8 cellular contexts compared by ENCODE assay signal in genomic region chr1:40372658-40373322, GRCh38. TPM values are rescaled to one million over a fixed set of nuclear protein-coding genes. Genes with fewer than 3 reads are reported as not detected.
DNase-seq lines count a peak whose midpoint lies in the region; ATAC-seq and TF ChIP-seq lines count a peak whose summit lies in the region.

No MANE protein-coding gene starts in this region.

- intact Hi-C loops in CD14-positive monocyte (cut with micrococcal nuclease), result loop anchor here in 1 of 2 donors (5.0 kb wide), 1 partner anchor 115 kb away; the partner anchor contains the start of gene ZMPSTE24

- H3K27me3 ChIP-seq in HUES6 (ENCODE audit: control insufficient read depth, insufficient read depth, low read length), result peaks cover 5% of the 10 kb centered on the region; the same call in 1 of the 2 replicates
- H3K27me3 ChIP-seq in foreskin keratinocyte, result no peaks in the 10 kb centered on the region

- H3K4me3 Mint-ChIP-seq in CD14-positive monocyte (peak overlapping the region in 1 of 2 donors; percentile 100), nephron progenitor cell (peak overlapping the region; percentile 97)

- peak overlapping the region; percentile 47 for H3K4me3 ChIP-seq in HUES6 (ENCODE audit: low read depth, low read length)

- no peaks in the 10 kb centered on the region for H3K36me3 ChIP-seq in HUES6 (ENCODE audit: control insufficient read depth, insufficient read depth, low read length)

- H3K27ac Mint-ChIP-seq in CD14-positive monocyte (peak overlapping the region; percentile 60 to 95 (median 81)), nephron progenitor cell (no peak overlapping the region)

- H3K9me3 Mint-ChIP-seq in CD14-positive monocyte (peaks cover 0 to 5% (median 0%) of the 10 kb centered on the region in 7 donors), nephron progenitor cell (no peaks in the 10 kb centered on the region)

- H3K27me3 Mint-ChIP-seq in CD14-positive monocyte (ENCODE audit: low read depth in 3 of 3), result peaks cover 1 to 3% (median 2%) of the 10 kb centered on the region in 3 donors
- H3K27me3 Mint-ChIP-seq in nephron progenitor cell (ENCODE audit: low read depth, poor library complexity), result peaks cover 3% of the 10 kb centered on the region

- peaks cover 8% of the 10 kb centered on the region for H3K4me1 ChIP-seq in HUES6 (ENCODE audit: control insufficient read depth, insufficient read depth, low read length)
- peaks cover 7% of the 10 kb centered on the region for H3K4me1 ChIP-seq in foreskin keratinocyte

- no peaks in the 10 kb centered on the region for H3K9me3 ChIP-seq in HUES6 (ENCODE audit: control insufficient read depth, insufficient read depth, low read depth, low read length)

- H3K27ac ChIP-seq in HUES6 (ENCODE audit: low read depth, low read length) (no peak overlapping the region), angular gyrus (ENCODE audit: low read depth, low read length) (peak overlapping the region; percentile 44), foreskin keratinocyte (no peak overlapping the region)

- H3K36me3 Mint-ChIP-seq in CD14-positive monocyte (peaks cover 18% of the 10 kb centered on the region in 2 donors), nephron progenitor cell (ENCODE audit: low read depth) (no peaks in the 10 kb centered on the region)

- no peak for ATAC-seq in HG02840 (IDR thresholded peaks at IDR 0.05; ENCODE audit: low FRiP score, unreplicated experiment)
- ATAC-seq in foreskin keratinocyte, result no peak
- ATAC-seq in HG02571 (IDR thresholded peaks at IDR 0.05; ENCODE audit: unreplicated experiment), result no peak

- H3K4me1 Mint-ChIP-seq in CD14-positive monocyte (peaks cover 43% of the 10 kb centered on the region), nephron progenitor cell (peaks cover 20% of the 10 kb centered on the region)

- DNase-seq in CD14-positive monocyte (ENCODE audit: low spot score), result no peak
- DNase-seq in nephron progenitor cell, result no peak
- DNase-seq in NCI-H128 (lab: John Stamatoyannopoulos, UW; ENCODE audit: unreplicated experiment), result no peak
- DNase-seq in foreskin keratinocyte, result no peak

- TF ChIP-seq CTCF in CD14-positive monocyte (IDR thresholded peaks at IDR 0.05) (no peak), nephron progenitor cell (IDR thresholded peaks at IDR 0.05) (no peak), foreskin keratinocyte (conservative IDR thresholded peaks at IDR 0.05) (no peak)

- H3K9ac ChIP-seq in HUES6 (ENCODE audit: low read length), result no peak overlapping the region

RNA-seq across cellular contexts. Expression of gene SMAP2, which starts 0.7 kb away (rescaled TPM):
- 100 to 1,000 TPM; 359 to 382 TPM for polyA plus RNA-seq in CD14-positive monocyte
- total RNA-seq in foreskin keratinocyte, result 20.4 and 20.9 TPM in 2 replicates
- 15.8 and 18.5 TPM in 2 replicates for polyA plus RNA-seq in foreskin keratinocyte

RNA-seq across cellular contexts. Expression of gene COL9A2, which starts 55.7 kb away (rescaled TPM):
- 1 to 10 TPM; 2.0 to 2.6 TPM for polyA plus RNA-seq in CD14-positive monocyte
- total RNA-seq in foreskin keratinocyte, result 22.6 and 40.3 TPM in 2 replicates
- polyA plus RNA-seq in foreskin keratinocyte, result 26.6 and 48.6 TPM in 2 replicates

Comparison
In these comparisons a context has a peak if more than half of its experiments do, and no peak if none do; other contexts are left out.
1. RNA of gene SMAP2, which starts 0.7 kb away (polyA plus RNA-seq): 359 to 382 TPM in CD14-positive monocyte; 15.8 to 18.5 TPM in foreskin keratinocyte; every median in the first group is over 10 times any median in the second.